In the genomic region with DNA sequence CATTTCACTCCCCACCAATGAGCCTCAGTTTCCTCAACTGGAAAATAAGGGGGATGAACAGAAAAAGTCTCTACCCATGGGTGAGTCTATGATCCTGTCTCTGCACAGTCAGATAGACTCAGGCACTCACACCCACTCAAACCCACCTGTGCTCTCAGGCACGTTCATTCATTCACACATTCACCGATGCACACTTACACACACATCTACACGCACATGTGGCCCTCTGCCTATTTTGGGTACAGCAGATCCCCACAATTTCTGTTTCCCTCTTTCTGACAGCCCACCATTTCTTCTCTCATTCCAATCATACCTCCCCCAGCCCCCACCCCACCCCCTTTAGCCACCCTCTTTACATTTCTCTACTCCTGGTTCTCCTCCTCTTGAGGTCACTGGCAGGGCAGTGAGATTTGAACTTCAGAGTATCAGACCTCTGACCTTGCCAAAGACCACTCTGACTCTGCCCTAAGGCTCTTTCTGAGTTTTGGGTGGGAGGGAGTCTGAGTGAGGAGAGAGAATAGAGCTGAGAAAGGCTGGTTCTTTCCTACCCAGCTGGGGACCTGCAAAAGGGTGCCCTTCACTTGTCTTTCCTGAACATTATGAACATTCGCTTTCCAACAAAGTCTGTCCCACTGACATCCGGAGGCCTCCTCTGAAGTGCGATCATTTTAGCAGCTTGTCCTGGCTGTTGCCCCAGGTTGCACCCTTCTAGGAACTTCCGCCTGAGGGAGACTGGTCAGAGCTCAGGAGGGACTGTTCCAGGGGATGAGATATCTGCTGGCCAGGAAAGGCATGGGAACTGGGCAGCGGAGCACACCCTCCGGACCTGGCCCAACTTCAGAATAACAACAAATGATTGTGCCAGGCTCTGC, we compare ENCODE assay signal across 10 cellular contexts. TPM values are rescaled to one million over a fixed set of nuclear protein-coding genes. Genes with fewer than 3 reads are reported as not detected.
DNase-seq lines count a peak whose midpoint lies in the region; ATAC-seq and TF ChIP-seq lines count a peak whose summit lies in the region.
"Had no signal": no experiment of that assay in that cellular context is flagged by ENCODE, and none has a peak within 500 bp of the region (broad histone marks: within the 10 kb centered on the region; RNA-seq: fewer than 3 reads in every experiment).

No MANE protein-coding gene starts in this region.

- DNase-seq in ELR (ENCODE audit: low read depth) = peak; percentile 84
- peak; percentile 32 for DNase-seq in adipocyte (ENCODE audit: low read depth)
- no peak for DNase-seq in heart left ventricle
- no peak for DNase-seq in spleen
- no peak for DNase-seq in SW480 (ENCODE audit: low spot score)
- DNase-seq: lower lobe of right lung, NCI-H2171 had no signal

- H3K27me3 ChIP-seq in adipocyte (replicated peaks; ENCODE audit: control insufficient read depth, insufficient read depth, low read length) (no peaks in the 10 kb centered on the region), heart left ventricle (peaks cover 0 to 23% (median 4%) of the 10 kb centered on the region in 9 donors), rectal smooth muscle tissue (ENCODE audit: control insufficient read depth, insufficient read depth, low read length) (no peaks in the 10 kb centered on the region), spleen (replicated peaks in 1 of 7) (peaks cover 0 to 62% (median 4%) of the 10 kb centered on the region in 7 donors)

- no peak for TF ChIP-seq POLR2A in heart left ventricle (IDR thresholded peaks at IDR 0.05)
- TF ChIP-seq POLR2A in spleen (IDR thresholded peaks at IDR 0.05) = no peak

- intact Hi-C loops in heart left ventricle (cut with DNase I) = no loop called here
- intact Hi-C loops in spleen (cut with DNase I; ENCODE audit: low total_unique reads) = no loop called here

- H3K4me1 ChIP-seq in adipocyte (ENCODE audit: control insufficient read depth, insufficient read depth, low read length) (peaks cover 68% of the 10 kb centered on the region), heart left ventricle (peaks cover 0 to 61% (median 29%) of the 10 kb centered on the region in 12 donors), rectal smooth muscle tissue (ENCODE audit: control insufficient read depth, insufficient read depth, low read length) (peaks cover 54% of the 10 kb centered on the region), spleen (peaks cover 0 to 63% (median 15%) of the 10 kb centered on the region in 6 donors)

- TF ChIP-seq CTCF in heart left ventricle (IDR thresholded peaks at IDR 0.05) (no peak), spleen (IDR thresholded peaks at IDR 0.05 in 8 of 11, conservative IDR thresholded peaks at IDR 0.05 in 3 of 11) (no peak)

- H3K27ac ChIP-seq in heart left ventricle (peak overlapping the region in 10 of 12 donors; percentile 13 to 92 (median 80)), rectal smooth muscle tissue (ENCODE audit: low read depth, low read length) (peak overlapping the region; percentile 98), spleen (peak overlapping the region in 4 of 8 donors; percentile 71 to 78 (median 74))

- H3K9me3 ChIP-seq in adipocyte (ENCODE audit: control insufficient read depth, low read length) (no peaks in the 10 kb centered on the region), heart left ventricle (no peaks in the 10 kb centered on the region), spleen (no peaks in the 10 kb centered on the region)
- H3K9me3 ChIP-seq: lower lobe of right lung had no signal

- ATAC-seq in heart left ventricle = peak in 3 of 4 donors; percentile 23 to 43 (median 32)
- no peak for ATAC-seq in HG03108 (IDR thresholded peaks at IDR 0.05; ENCODE audit: unreplicated experiment)
- no peak for ATAC-seq in GM19328 (IDR thresholded peaks at IDR 0.05; ENCODE audit: unreplicated experiment)

- H3K4me3 ChIP-seq in adipocyte (ENCODE audit: low read length) (peak overlapping the region; percentile 74), heart left ventricle (no peak overlapping the region), rectal smooth muscle tissue (ENCODE audit: low read length) (no peak overlapping the region), spleen (no peak overlapping the region)
- H3K4me3 ChIP-seq: lower lobe of right lung had no signal

- peak overlapping the region; percentile 94 for H3K9ac ChIP-seq in adipocyte (ENCODE audit: low read length)
- no peak overlapping the region for H3K9ac ChIP-seq in rectal smooth muscle tissue (ENCODE audit: low read length)

- H3K36me3 ChIP-seq in adipocyte (ENCODE audit: control insufficient read depth, insufficient read depth, low read length, severe bottlenecking) (no peaks in the 10 kb centered on the region), heart left ventricle (no peaks in the 10 kb centered on the region), rectal smooth muscle tissue (ENCODE audit: control insufficient read depth, insufficient read depth, low read length) (no peaks in the 10 kb centered on the region), spleen (no peaks in the 10 kb centered on the region)
- H3K36me3 ChIP-seq: lower lobe of right lung had no signal

- WGBS in heart left ventricle, 4 donors = 41 to 63% (median 51%) methylated on average over 9 of the region's 9 CpGs
- WGBS in spleen, 5 donors = 51 to 79% (median 74%) methylated on average over 9 of the region's 9 CpGs

RNA-seq across cellular contexts. Expression of gene COL1A1, which starts 10.1 kb away (rescaled TPM):
- total RNA-seq in heart left ventricle = 100 to 1,000 TPM in 3 of 9 donors, 10 to 100 TPM in 6; 10.2 to 897 (median 55.4) TPM
- 100 to 1,000 TPM in 1 of 2 donors, 10 to 100 TPM in 1; 17.2 to 109 TPM for polyA plus RNA-seq in heart left ventricle
- total RNA-seq in spleen = 100 to 1,000 TPM in 2 of 7 donors, 10 to 100 TPM in 4, 1 to 10 TPM in 1; 7.4 to 458 (median 65.4) TPM
- 10 to 100 TPM in 2 of 3 donors, 1 to 10 TPM in 1; 7.1 to 24.0 (median 11.3) TPM for polyA plus RNA-seq in spleen

RNA-seq across cellular contexts. Expression of gene SGCA, which starts 45.7 kb away (rescaled TPM):
- total RNA-seq in heart left ventricle = 100 to 1,000 TPM; 110 to 224 (median 151) TPM
- 100 to 1,000 TPM in 1 of 2 donors, 10 to 100 TPM in 1; 96.5 to 225 TPM for polyA plus RNA-seq in heart left ventricle
- 1 to 10 TPM in 6 of 7 donors, not detected in 1; 1.2 to 4.7 (median 2.7) TPM for total RNA-seq in spleen
- 1 to 10 TPM; 3.7 to 5.9 (median 5.7) TPM for polyA plus RNA-seq in spleen

Comparison
In these comparisons a context has a peak if more than half of its experiments do, and no peak if none do; other contexts are left out.
1. DNase-seq: peak in ELR (single experiment) and adipocyte (single experiment); none in heart left ventricle (0 of 5), spleen (single experiment) and SW480 (single experiment).
2. ATAC-seq: peak in heart left ventricle (3 of 4); none in HG03108 (single experiment) and GM19328 (single experiment).
3. RNA of gene SGCA, which starts 45.7 kb away (total RNA-seq): 110 to 224 TPM in heart left ventricle; 1.2 to 4.7 TPM in spleen; every median in the first group is over 10 times any median in the second.